2 cellular contexts compared by ENCODE assay signal in genomic region chr2:48126180-48126579, GRCh38.
TF ChIP-seq lines count a peak whose summit lies in the region.

No MANE protein-coding gene starts in this region.

TF ChIP-seq in IMR-90, 13 proteins besides CTCF, POLR2A, EP300 and RAD21:
- TF ChIP-seq NFE2L2 (IDR thresholded peaks at IDR 0.05; ENCODE audit: low read depth, low read length): no peak
- TF ChIP-seq SMC3 (IDR thresholded peaks at IDR 0.05; ENCODE audit: low read depth, low read length): no peak
- no peak for TF ChIP-seq CHD1 (IDR thresholded peaks at IDR 0.05; ENCODE audit: low read depth, low read length)
- TF ChIP-seq FOS (IDR thresholded peaks at IDR 0.05; ENCODE audit: low read depth, low read length): peak; percentile 29; the same call in 1 of the 2 replicates
- TF ChIP-seq BHLHE40 (IDR thresholded peaks at IDR 0.05; ENCODE audit: low read depth, low read length): no peak
- no peak for TF ChIP-seq MAFK (IDR thresholded peaks at IDR 0.05; ENCODE audit: low read depth, low read length)
- TF ChIP-seq MAZ (IDR thresholded peaks at IDR 0.05; ENCODE audit: borderline replicate concordance, low read depth, low read length): no peak
- TF ChIP-seq USF2 (IDR thresholded peaks at IDR 0.05; ENCODE audit: low read depth, low read length): no peak
- TF ChIP-seq, protein P1, sequence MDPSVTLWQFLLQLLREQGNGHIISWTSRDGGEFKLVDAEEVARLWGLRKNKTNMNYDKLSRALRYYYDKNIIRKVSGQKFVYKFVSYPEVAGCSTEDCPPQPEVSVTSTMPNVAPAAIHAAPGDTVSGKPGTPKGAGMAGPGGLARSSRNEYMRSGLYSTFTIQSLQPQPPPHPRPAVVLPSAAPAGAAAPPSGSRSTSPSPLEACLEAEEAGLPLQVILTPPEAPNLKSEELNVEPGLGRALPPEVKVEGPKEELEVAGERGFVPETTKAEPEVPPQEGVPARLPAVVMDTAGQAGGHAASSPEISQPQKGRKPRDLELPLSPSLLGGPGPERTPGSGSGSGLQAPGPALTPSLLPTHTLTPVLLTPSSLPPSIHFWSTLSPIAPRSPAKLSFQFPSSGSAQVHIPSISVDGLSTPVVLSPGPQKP (IDR thresholded peaks at IDR 0.05; ENCODE audit: borderline replicate concordance, low read depth, low read length): no peak
- peak; percentile 94 for TF ChIP-seq CEBPB (IDR thresholded peaks at IDR 0.05; ENCODE audit: low read depth, low read length)
- TF ChIP-seq RCOR1 (IDR thresholded peaks at IDR 0.05; ENCODE audit: insufficient replicate concordance, low read length): no peak
- TF ChIP-seq RFX5 (IDR thresholded peaks at IDR 0.05; ENCODE audit: low read depth, low read length): no peak
- no peak for TF ChIP-seq MXI1 (IDR thresholded peaks at IDR 0.05; ENCODE audit: borderline replicate concordance, low read depth, low read length)

TF ChIP-seq in K562, 482 proteins besides CTCF, POLR2A, EP300 and RAD21:
- TF ChIP-seq ATF3 (IDR thresholded peaks at IDR 0.05) (peak; percentile 84), ATF3 (CRISPR knock-in tag; conservative IDR thresholded peaks at IDR 0.05) (no peak), STAG1 (CRISPR knock-in tag; IDR thresholded peaks at IDR 0.05; ENCODE audit: borderline replicate concordance) (no peak), POLR2G (IDR thresholded peaks at IDR 0.05; ENCODE audit: low read depth, low read length) (no peak), SMARCA5 (IDR thresholded peaks at IDR 0.05) (no peak), ZNF23 (CRISPR knock-in tag; IDR thresholded peaks at IDR 0.05) (no peak), ELF4 (CRISPR knock-in tag; IDR thresholded peaks at IDR 0.05) (no peak), HNRNPUL1 (IDR thresholded peaks at IDR 0.05; ENCODE audit: low read length) (no peak), STAT5B (CRISPR knock-in tag; IDR thresholded peaks at IDR 0.05) (no peak), CEBPB (tag; IDR thresholded peaks at IDR 0.05) (peak; percentile 90), SREBF2 (CRISPR knock-in tag; IDR thresholded peaks at IDR 0.05) (no peak), TRIM24 (IDR thresholded peaks at IDR 0.05) (peak in 1 of 2 experiments; percentile 31; a peak in 1 of 4 replicates), SMARCC2 (IDR thresholded peaks at IDR 0.05; ENCODE audit: low read depth) (no peak), IRF2 (CRISPR knock-in tag; IDR thresholded peaks at IDR 0.05) (no peak), JUND (IDR thresholded peaks at IDR 0.05; ENCODE audit: borderline replicate concordance, low read depth, low read length) (0 out of 2 replicates have a peak, but pooled peaks have one; percentile 25), JUND (tag; IDR thresholded peaks at IDR 0.05; ENCODE audit: borderline replicate concordance, low read depth, low read length) (no peak), CEBPG (CRISPR knock-in tag; IDR thresholded peaks at IDR 0.05) (no peak; the same call in 1 of the 2 replicates), CEBPG (tag; conservative IDR thresholded peaks at IDR 0.05 in 1 of 2, IDR thresholded peaks at IDR 0.05 in 1 of 2) (peak; percentile 80), KLF6 (CRISPR knock-in tag; IDR thresholded peaks at IDR 0.05; ENCODE audit: borderline replicate concordance) (no peak), U2AF1 (optimal IDR thresholded peaks at IDR 0.05; ENCODE audit: low read depth, low read length) (no peak), HDAC8 (tag; IDR thresholded peaks at IDR 0.05) (no peak), ERF (CRISPR knock-in tag; IDR thresholded peaks at IDR 0.05) (no peak), AFF1 (IDR thresholded peaks at IDR 0.05; ENCODE audit: low read depth in 1 of 2, partially characterized antibody in 2 of 2) (no peak)
- TF ChIP-seq, protein P1 (CRISPR knock-in tag; IDR thresholded peaks at IDR 0.05): no peak
